ENCODE assay signal across 2 cellular contexts in the genomic region with DNA sequence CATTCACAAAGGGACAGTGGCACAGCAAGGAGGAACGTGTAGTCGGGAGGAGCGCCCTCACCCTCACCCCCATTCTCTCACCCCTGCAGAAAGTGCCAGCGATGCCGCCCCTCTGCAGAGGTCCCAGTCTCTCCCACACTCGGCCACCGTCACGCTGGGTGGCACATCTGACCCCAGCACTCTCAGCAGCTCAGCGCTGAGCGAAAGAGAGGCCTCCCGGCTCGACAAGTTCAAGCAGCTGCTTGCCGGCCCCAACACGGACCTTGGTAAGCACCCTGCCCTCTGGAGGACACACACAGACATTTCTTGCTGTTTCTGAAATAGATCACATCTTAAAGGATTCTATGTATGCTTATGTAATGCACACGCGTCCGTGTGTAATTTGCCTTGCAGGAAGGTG.
TF ChIP-seq lines count a peak whose summit lies in the region.

No MANE protein-coding gene starts in this region.

TF ChIP-seq in GM12891, 5 proteins besides CTCF, POLR2A, EP300 and RAD21:
- TF ChIP-seq PAX5 (IDR thresholded peaks at IDR 0.05; ENCODE audit: insufficient read depth, low read length, severe bottlenecking) (no peak), POLR2AphosphoS5 (IDR thresholded peaks at IDR 0.05; ENCODE audit: low read depth, low read length) (no peak), SPI1 (IDR thresholded peaks at IDR 0.05; ENCODE audit: low read depth, low read length) (no peak), TAF1 (IDR thresholded peaks at IDR 0.05; ENCODE audit: low read depth, low read length) (no peak), POU2F2 (IDR thresholded peaks at IDR 0.05; ENCODE audit: low read depth, low read length) (no peak)

TF ChIP-seq in H1, 55 proteins besides CTCF, POLR2A, EP300 and RAD21:
- TF ChIP-seq, protein P1, sequence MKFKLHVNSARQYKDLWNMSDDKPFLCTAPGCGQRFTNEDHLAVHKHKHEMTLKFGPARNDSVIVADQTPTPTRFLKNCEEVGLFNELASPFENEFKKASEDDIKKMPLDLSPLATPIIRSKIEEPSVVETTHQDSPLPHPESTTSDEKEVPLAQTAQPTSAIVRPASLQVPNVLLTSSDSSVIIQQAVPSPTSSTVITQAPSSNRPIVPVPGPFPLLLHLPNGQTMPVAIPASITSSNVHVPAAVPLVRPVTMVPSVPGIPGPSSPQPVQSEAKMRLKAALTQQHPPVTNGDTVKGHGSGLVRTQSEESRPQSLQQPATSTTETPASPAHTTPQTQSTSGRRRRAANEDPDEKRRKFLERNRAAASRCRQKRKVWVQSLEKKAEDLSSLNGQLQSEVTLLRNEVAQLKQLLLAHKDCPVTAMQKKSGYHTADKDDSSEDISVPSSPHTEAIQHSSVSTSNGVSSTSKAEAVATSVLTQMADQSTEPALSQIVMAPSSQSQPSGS (IDR thresholded peaks at IDR 0.05; ENCODE audit: low read length), result no peak
- no peak for TF ChIP-seq CEBPB (IDR thresholded peaks at IDR 0.05; ENCODE audit: low read depth, low read length)
- TF ChIP-seq HDAC6 (IDR thresholded peaks at IDR 0.05; ENCODE audit: low read depth, low read length), result no peak
- no peak for TF ChIP-seq SAP30 (IDR thresholded peaks at IDR 0.05; ENCODE audit: insufficient read depth, insufficient replicate concordance, low read length)
- TF ChIP-seq CREB1 (IDR thresholded peaks at IDR 0.05), result no peak
- no peak for TF ChIP-seq JUND (IDR thresholded peaks at IDR 0.05; ENCODE audit: low read length)
- TF ChIP-seq JUN (IDR thresholded peaks at IDR 0.05; ENCODE audit: low read depth, low read length), result no peak
- no peak for TF ChIP-seq FOSL1 (IDR thresholded peaks at IDR 0.05; ENCODE audit: insufficient read depth, low read depth, low read length)
- no peak for TF ChIP-seq USF2 (IDR thresholded peaks at IDR 0.05; ENCODE audit: low read length)
